20 cellular contexts compared by ENCODE assay signal in genomic region chr15:40958146-40958545, GRCh38. TPM values are rescaled to one million over a fixed set of nuclear protein-coding genes. Genes with fewer than 3 reads are reported as not detected.
DNase-seq lines count a peak whose midpoint lies in the region; ATAC-seq, FAIRE-seq and TF ChIP-seq lines count a peak whose summit lies in the region.
"Had no signal": no experiment of that assay in that cellular context is flagged by ENCODE, and none has a peak within 500 bp of the region (broad histone marks: within the 10 kb centered on the region; RNA-seq: fewer than 3 reads in every experiment).

No MANE protein-coding gene starts in this region.

- H2BK20ac ChIP-seq in H1 (ENCODE audit: low read length) = no peak overlapping the region

- H3K23ac ChIP-seq in H1 (ENCODE audit: insufficient read length) = no peak overlapping the region

- no peak overlapping the region for H3K18ac ChIP-seq in H1 (ENCODE audit: extremely low read depth, low read length)

- no TSS peak for BruUV-seq in Caco-2 (replicated peaks; lab: Mats Ljungman, UMichigan)

- H3K27ac ChIP-seq in H1 (ENCODE audit: low read depth, low read length) = no peak overlapping the region
- H3K27ac ChIP-seq in rectal smooth muscle tissue (ENCODE audit: low read depth, low read length) = peak overlapping the region; percentile 85
- H3K27ac ChIP-seq in caudate nucleus (ENCODE audit: low read depth, low read length) = no peak overlapping the region
- H3K27ac ChIP-seq: right lobe of liver, suprapubic skin had no signal

- TF ChIP-seq RAD21 in Ishikawa (IDR thresholded peaks at IDR 0.05; ENCODE audit: low read depth) = no peak
- TF ChIP-seq RAD21 in H1 (IDR thresholded peaks at IDR 0.05 in 1 of 2, conservative IDR thresholded peaks at IDR 0.05 in 1 of 2; ENCODE audit: low read depth in 2 of 2, low read length in 2 of 2) = no peak

- DNase-seq in Caco-2 (no peak), H1 (ENCODE audit: low read depth in 1 of 2, low spot score in 2 of 2) (no peak), caudate nucleus (lab: John Stamatoyannopoulos, UW) (no peak)
- DNase-seq: activated CD4-positive, alpha-beta T cell treated with anti-CD3 and anti-CD28 coated beads for 4 hours; activated CD8-positive, alpha-beta memory T cell treated with anti-CD3 and anti-CD28 coated beads, Interleukin-2, amount 50 U/mL, for 48 hours; effector CD4-positive, alpha-beta T cell; NCI-H748 treated with DMSO at 0.1 percent for 48 hours; PC-3; right lobe of liver; stimulated activated CD4-positive, alpha-beta T cell treated with anti-CD3 and anti-CD28 coated beads, Interleukin-2, amount 100 ng/mL, for 24 hours had no signal

- TF ChIP-seq CTCF in Caco-2 (IDR thresholded peaks at IDR 0.05; ENCODE audit: insufficient read depth in 1 of 2, low read depth in 1 of 2, low read length in 1 of 2, severe bottlenecking in 1 of 2, unreplicated experiment in 1 of 2) (no peak), H1 (IDR thresholded peaks at IDR 0.05; ENCODE audit: control extremely low read depth in 1 of 3, insufficient read depth in 1 of 3, low read depth in 1 of 3, low read length in 3 of 3) (no peak)

- WGBS in H1 (ENCODE audit: extremely low coverage in 1 of 2, insufficient coverage in 1 of 2, insufficient read length in 1 of 2, insufficient replicate concordance in 2 of 2, low coverage in 1 of 2, low lambda C conversion rate in 2 of 2, missing lambda C conversion rate in 1 of 2), 2 experiments = 94% methylated on average over 6 of the region's 6 CpGs; no CpG with 5 or more reads in 1 of the 2 experiments

- H3K4me1 ChIP-seq in Caco-2 = no peaks in the 10 kb centered on the region
- H3K4me1 ChIP-seq in H1 (replicated peaks in 1 of 4; ENCODE audit: control insufficient read depth in 3 of 4, insufficient read depth in 4 of 4, low read length in 3 of 4) = peaks cover 0 to 9% (median 4%) of the 10 kb centered on the region in 4 experiments; a peak in 5 of 7 replicates
- peaks cover 13% of the 10 kb centered on the region for H3K4me1 ChIP-seq in rectal smooth muscle tissue (ENCODE audit: control insufficient read depth, insufficient read depth, low read length)
- H3K4me1 ChIP-seq: right lobe of liver had no signal

- H2BK15ac ChIP-seq in H1 (ENCODE audit: low read length) = no peak overlapping the region

- no peak for FAIRE-seq in H1 (lab: Jason Lieb, UNC)

- H3K27ac Mint-ChIP-seq in Caco-2 (ENCODE audit: unreplicated experiment) = peak overlapping the region; percentile 48
- H3K27ac Mint-ChIP-seq: activated naive CD4-positive, alpha-beta T cell treated with anti-CD3 and anti-CD28 coated beads, Interleukin-2, amount 50 U/mL, for 24 hours had no signal

- peak overlapping the region; percentile 44 for H2BK5ac ChIP-seq in H1 (ENCODE audit: low read depth, low read length)

- no peak overlapping the region for H3K4me3 ChIP-seq in Caco-2 (ENCODE audit: low read depth, low read length)
- H3K4me3 ChIP-seq in H1 (ENCODE audit: extremely low read depth in 1 of 4, insufficient read depth in 2 of 4, low read depth in 3 of 4, low read length in 4 of 4) = no peak overlapping the region
- no peak overlapping the region for H3K4me3 ChIP-seq in rectal smooth muscle tissue (ENCODE audit: low read length)
- H3K4me3 ChIP-seq: heart right ventricle, right lobe of liver, suprapubic skin had no signal

- peaks cover 67% of the 10 kb centered on the region for H3K36me3 Mint-ChIP-seq in Caco-2 (ENCODE audit: insufficient read depth, unreplicated experiment)
- H3K36me3 Mint-ChIP-seq: IgD-negative memory B cell had no signal

- H2BK120ac ChIP-seq in H1 (replicated peaks; ENCODE audit: low read depth, low read length) = no peak overlapping the region

- H3K9me3 ChIP-seq in Caco-2 (no peaks in the 10 kb centered on the region), H1 (ENCODE audit: insufficient read depth in 2 of 2, low read depth in 1 of 2, low read length in 1 of 2) (no peaks in the 10 kb centered on the region)
- H3K9me3 ChIP-seq: heart right ventricle, right lobe of liver, suprapubic skin had no signal

- H3K14ac ChIP-seq in H1 (ENCODE audit: insufficient read length) = no peak overlapping the region

- H3K4me3 Mint-ChIP-seq in Caco-2 (ENCODE audit: unreplicated experiment) = peak overlapping the region; percentile 18
- H3K4me3 Mint-ChIP-seq: activated naive CD4-positive, alpha-beta T cell treated with anti-CD3 and anti-CD28 coated beads, Interleukin-2, amount 50 U/mL, for 24 hours; B cell; IgD-negative memory B cell had no signal

- peaks cover 4% of the 10 kb centered on the region; the same call in 1 of the 2 replicates for H3K23me2 ChIP-seq in H1 (ENCODE audit: low read depth, low read length)

- no peak overlapping the region for H3K4me2 ChIP-seq in H1 (ENCODE audit: insufficient read depth in 1 of 2, low read depth in 2 of 2, low read length in 2 of 2)

- H4K91ac ChIP-seq in H1 (replicated peaks; ENCODE audit: insufficient read length, low read length) = no peak overlapping the region

- peaks cover 17% of the 10 kb centered on the region for H3K4me1 Mint-ChIP-seq in Caco-2 (ENCODE audit: low read depth, unreplicated experiment)

- H3K79me2 ChIP-seq in H1 (ENCODE audit: control insufficient read depth in 1 of 2, insufficient read depth in 2 of 2, low read length in 2 of 2) = peaks cover 0 to 28% of the 10 kb centered on the region in 2 experiments; a peak in 2 of 4 replicates

- no peak overlapping the region for H4K8ac ChIP-seq in H1 (ENCODE audit: extremely low read depth, insufficient read depth, low read length)

- no peak for TF ChIP-seq POLR2A in H1 (IDR thresholded peaks at IDR 0.05; ENCODE audit: control extremely low read depth in 1 of 2, low read depth in 2 of 2, low read length in 2 of 2)

- CTCF ChIA-PET in Caco-2 (lab: Charles Lee) (no interaction called here), H1 (lab: Charles Lee; ENCODE audit: partially characterized antibody) (interaction anchor here (1.2 to 4.7 kb wide), 4 partner anchors 16 to 63 kb away, joined by 3 to 48 read pairs (median 10); no protein-coding TSS in a partner anchor)

- POLR2A ChIA-PET in Caco-2 (lab: Charles Lee) = no interaction called here
- POLR2A ChIA-PET in H1 (lab: Charles Lee; ENCODE audit: partially characterized antibody) = interaction anchor here (0.8 to 28.7 kb wide), 10 partner anchors 10 to 157 kb away, joined by 3 to 1505 read pairs (median 12); partner anchors contain the start of genes CHAC1 and DLL4

- no peaks in the 10 kb centered on the region; the same call in 1 of the 2 replicates for H3K79me1 ChIP-seq in H1 (ENCODE audit: low read depth, low read length)

- no peak for TF ChIP-seq EP300 in Ishikawa (IDR thresholded peaks at IDR 0.05; ENCODE audit: borderline replicate concordance)
- TF ChIP-seq EP300 in H1 (IDR thresholded peaks at IDR 0.05; ENCODE audit: borderline replicate concordance in 1 of 2, low read depth in 2 of 2, low read length in 2 of 2) = no peak

- no peaks in the 10 kb centered on the region for H3K36me3 ChIP-seq in Caco-2 (ENCODE audit: control insufficient read depth, insufficient read depth, low read length)
- H3K36me3 ChIP-seq in H1 (ENCODE audit: control insufficient read depth in 2 of 4, insufficient read depth in 4 of 4, low read length in 3 of 4) = peaks cover 8 to 33% (median 12%) of the 10 kb centered on the region in 4 experiments
- no peaks in the 10 kb centered on the region for H3K36me3 ChIP-seq in rectal smooth muscle tissue (ENCODE audit: control insufficient read depth, insufficient read depth, low read length)
- H3K36me3 ChIP-seq: heart right ventricle, right lobe of liver, suprapubic skin had no signal

- H2AFZ ChIP-seq in H1 (ENCODE audit: low read length) = no peak overlapping the region

- no peak overlapping the region for H4K5ac ChIP-seq in H1 (ENCODE audit: insufficient read length, low read depth, low read length)

- H3K9me3 Mint-ChIP-seq in Caco-2 (ENCODE audit: unreplicated experiment) = no peaks in the 10 kb centered on the region
- H3K9me3 Mint-ChIP-seq: activated naive CD4-positive, alpha-beta T cell treated with anti-CD3 and anti-CD28 coated beads, Interleukin-2, amount 50 U/mL, for 24 hours; IgD-negative memory B cell had no signal

- H3K9ac ChIP-seq in H1 (replicated peaks in 1 of 4; ENCODE audit: extremely low read depth in 1 of 4, low read depth in 3 of 4, low read length in 3 of 4) = no peak overlapping the region
- no peak overlapping the region for H3K9ac ChIP-seq in rectal smooth muscle tissue (ENCODE audit: low read length)

- ATAC-seq in HG02981 (IDR thresholded peaks at IDR 0.05; ENCODE audit: unreplicated experiment) = no peak
- no peak for ATAC-seq in HG03565 (IDR thresholded peaks at IDR 0.05; ENCODE audit: unreplicated experiment)
- ATAC-seq: PC-3, right lobe of liver, SK-N-SH treated with all-trans-retinoic acid at 6 μM for 48 hours had no signal

- intact Hi-C loops in Caco-2 (cut with micrococcal nuclease; ENCODE audit: unreplicated experiment) = no loop called here

- H4K20me1 ChIP-seq in H1 (replicated peaks in 1 of 2; ENCODE audit: control insufficient read depth in 1 of 2, insufficient read depth in 2 of 2, low read length in 2 of 2) = peaks cover 0 to 12% of the 10 kb centered on the region in 2 experiments

- no peaks in the 10 kb centered on the region for H3K27me3 ChIP-seq in Caco-2 (replicated peaks; ENCODE audit: control insufficient read depth, insufficient read depth, low read length)
- no peaks in the 10 kb centered on the region for H3K27me3 ChIP-seq in H1 (replicated peaks in 1 of 4; ENCODE audit: control insufficient read depth in 3 of 4, extremely low read depth in 1 of 4, insufficient read depth in 3 of 4, low read length in 3 of 4)
- no peaks in the 10 kb centered on the region for H3K27me3 ChIP-seq in rectal smooth muscle tissue (ENCODE audit: control insufficient read depth, insufficient read depth, low read length)
- H3K27me3 ChIP-seq: heart right ventricle, right lobe of liver, suprapubic skin had no signal

- no peak overlapping the region; the same call in 1 of the 2 replicates for H2AK5ac ChIP-seq in H1 (ENCODE audit: low read depth, low read length)

- no peaks in the 10 kb centered on the region for H3K27me3 Mint-ChIP-seq in Caco-2 (ENCODE audit: insufficient read depth, unreplicated experiment)
- H3K27me3 Mint-ChIP-seq: activated naive CD4-positive, alpha-beta T cell treated with anti-CD3 and anti-CD28 coated beads, Interleukin-2, amount 50 U/mL, for 24 hours; B cell; IgD-negative memory B cell had no signal

- no peak overlapping the region for H2BK12ac ChIP-seq in H1 (ENCODE audit: low read depth, low read length)

- H3K4ac ChIP-seq in H1 (replicated peaks; ENCODE audit: insufficient read length, low read depth, low read length) = no peak overlapping the region

- H3K56ac ChIP-seq in H1 (replicated peaks; ENCODE audit: insufficient read length, low read depth, low read length) = no peak overlapping the region

RNA-seq across cellular contexts. Expression of gene CHAC1, which starts 4.9 kb away (rescaled TPM):
- total RNA-seq in Caco-2 (2022) = 54.0 and 55.8 TPM in 2 replicates
- 28.7 and 34.3 TPM in 2 replicates for total RNA-seq in H1 (2021; fragmentation: NEBNext Ultra II Directional; extraction: Animal tissue kit (Norgen Biotek cat#: 25700))
- 159 and 215 TPM in 2 replicates for polyA plus RNA-seq in H1 (2011; rRNA removed)
- 112 TPM for polyA plus RNA-seq in H1 (2011; cell fraction: cytosol; rRNA removed)
- polyA plus RNA-seq in H1 (2011; cell fraction: nucleus; rRNA removed) = 104 TPM
- polyA plus RNA-seq in H1 (2012, experiment 1 of 2) = 33.4 to 49.1 TPM (median 43.9 TPM) in 4 replicates
- polyA plus RNA-seq in H1 (2012, experiment 2 of 2) = 56.2 TPM
- polyA plus RNA-seq in H1 (2013, experiment 1 of 2) = 17.9 TPM
- 16.9 TPM for polyA plus RNA-seq in H1 (2013, experiment 2 of 2)
- polyA minus RNA-seq in H1 (2011; rRNA and poly(A)+ RNA removed) = 55.7 and 84.0 TPM in 2 replicates
- 89.2 TPM for polyA minus RNA-seq in H1 (2011; cell fraction: cytosol; rRNA and poly(A)+ RNA removed)
- 65.8 TPM for polyA minus RNA-seq in H1 (2011; cell fraction: nucleus; rRNA and poly(A)+ RNA removed)

RNA-seq across cellular contexts. Expression of gene DLL4, which starts 29.0 kb away (rescaled TPM):
- total RNA-seq in Caco-2 (2022) = 3.4 TPM in 2 replicates
- total RNA-seq in H1 (2021; fragmentation: NEBNext Ultra II Directional; extraction: Animal tissue kit (Norgen Biotek cat#: 25700)) = 0.48 and 0.60 TPM in 2 replicates
- polyA plus RNA-seq in H1 (2011; rRNA removed) = 0.22 and 0.23 TPM in 2 replicates
- polyA plus RNA-seq in H1 (2011; cell fraction: cytosol; rRNA removed) = 0.21 TPM
- 1.0 TPM for polyA plus RNA-seq in H1 (2011; cell fraction: nucleus; rRNA removed)
- polyA plus RNA-seq in H1 (2012, experiment 1 of 2) = 0.12 to 0.18 TPM (median 0.17 TPM) in 3 of 4 replicates, not detected in the other
- polyA plus RNA-seq in H1 (2012, experiment 2 of 2) = 0.16 TPM
- 0.20 TPM for polyA plus RNA-seq in H1 (2013, experiment 1 of 2)
- 0.20 TPM for polyA plus RNA-seq in H1 (2013, experiment 2 of 2)
- 0.27 and 0.85 TPM in 2 replicates for polyA minus RNA-seq in H1 (2011; rRNA and poly(A)+ RNA removed)
- not detected for polyA minus RNA-seq in H1 (2011; cell fraction: cytosol; rRNA and poly(A)+ RNA removed)
- 2.5 TPM for polyA minus RNA-seq in H1 (2011; cell fraction: nucleus; rRNA and poly(A)+ RNA removed)
- polyA plus RNA-seq: IgD-negative memory B cell had no signal
